12 cellular contexts compared by ENCODE assay signal in genomic region chr2:122236152-122236892, GRCh38.
DNase-seq lines count a peak whose midpoint lies in the region; ATAC-seq and TF ChIP-seq lines count a peak whose summit lies in the region.
"Had no signal": no experiment of that assay in that cellular context is flagged by ENCODE, and none has a peak within 500 bp of the region (broad histone marks: within the 10 kb centered on the region; RNA-seq: fewer than 3 reads in every experiment).

No MANE protein-coding gene starts in this region.

- H3K4me3 ChIP-seq in epithelial cell of esophagus (ENCODE audit: low read length) (no peak overlapping the region), skeletal muscle cell (ENCODE audit: low read depth, low read length) (no peak overlapping the region)
- H3K4me3 ChIP-seq: gastrocnemius medialis had no signal

- TF ChIP-seq CTCF in epithelial cell of esophagus (IDR thresholded peaks at IDR 0.05; ENCODE audit: insufficient read depth, low read depth, low read length, missing control alignments), result no peak

- DNase-seq in GM03348 (ENCODE audit: low spot score) (peak; percentile 76), NCI-H446 treated with DMSO at 0.1 percent for 48 hours (lab: John Stamatoyannopoulos, UW) (peak; percentile 90), epithelial cell of esophagus (ENCODE audit: low read depth) (peak; percentile 52), skeletal muscle cell (ENCODE audit: low read depth) (peak; percentile 45), NCI-H1417 (lab: John Stamatoyannopoulos, UW) (no peak), NCI-H1092 treated with DMSO at 0.1 percent for 48 hours (lab: John Stamatoyannopoulos, UW) (no peak)
- DNase-seq in activated naive CD4-positive, alpha-beta T cell treated with anti-CD3 and anti-CD28 coated beads, Interleukin-2, amount 50 U/mL, for 16 hours, result no peak
- DNase-seq: activated CD4-positive, alpha-beta T cell treated with anti-CD3 and anti-CD28 coated beads, Interleukin-2, amount 50 U/mL, for 48 hours; Right ventricle myocardium superior; stimulated activated naive CD4-positive, alpha-beta T cell treated with Interleukin-2 at 50 U/mL for 16 hours had no signal

- no peak for ATAC-seq in HG03039 (IDR thresholded peaks at IDR 0.05; ENCODE audit: unreplicated experiment)
- ATAC-seq: gastrocnemius medialis had no signal

Comparison
In these comparisons a context has a peak if more than half of its experiments do, and no peak if none do; other contexts are left out.
1. DNase-seq: peak in GM03348 (single experiment), NCI-H446 treated with DMSO at 0.1 percent for 48 hours (single experiment), epithelial cell of esophagus (single experiment) and skeletal muscle cell (single experiment); none in activated naive CD4-positive, alpha-beta T cell treated with anti-CD3 and anti-CD28 coated beads, Interleukin-2, amount 50 U/mL, for 16 hours (single experiment), NCI-H1417 (0 of 3) and NCI-H1092 treated with DMSO at 0.1 percent for 48 hours (single experiment).